ENCODE assay signal across 14 cellular contexts in genomic region chr10:33723181-33723580, GRCh38.
DNase-seq lines count a peak whose midpoint lies in the region; ATAC-seq, FAIRE-seq and TF ChIP-seq lines count a peak whose summit lies in the region.
"Had no signal": no experiment of that assay in that cellular context is flagged by ENCODE, and none has a peak within 500 bp of the region (broad histone marks: within the 10 kb centered on the region; RNA-seq: fewer than 3 reads in every experiment).

No MANE protein-coding gene starts in this region.

- H3K4ac ChIP-seq in H1 (replicated peaks; ENCODE audit: insufficient read length, low read depth, low read length): no peak overlapping the region

- H2BK12ac ChIP-seq in H1 (ENCODE audit: low read depth, low read length): no peak overlapping the region

- POLR2A ChIA-PET in H1 (lab: Charles Lee; ENCODE audit: partially characterized antibody): no interaction called here

- H3K27me3 ChIP-seq in H1 (replicated peaks in 1 of 4; ENCODE audit: control insufficient read depth in 3 of 4, extremely low read depth in 1 of 4, insufficient read depth in 3 of 4, low read length in 3 of 4) (no peaks in the 10 kb centered on the region), esophagus muscularis mucosa (no peaks in the 10 kb centered on the region)

- H3K56ac ChIP-seq in H1 (replicated peaks; ENCODE audit: insufficient read length, low read depth, low read length): no peak overlapping the region

- H3K14ac ChIP-seq in H1 (ENCODE audit: insufficient read length): no peak overlapping the region

- H4K5ac ChIP-seq in H1 (ENCODE audit: insufficient read length, low read depth, low read length): no peak overlapping the region

- DNase-seq in HTR-8/SVneo (ENCODE audit: insufficient read length, low spot score) (no peak), H1 (ENCODE audit: low read depth in 1 of 2, low spot score in 2 of 2) (no peak), esophagus muscularis mucosa (ENCODE audit: extremely low spot score) (peak; percentile 60), urothelium cell line (ENCODE audit: low spot score) (no peak), NCI-H446 treated with DMSO at 0.1 percent for 48 hours (lab: John Stamatoyannopoulos, UW) (no peak), T-helper 2 cell (no peak)
- DNase-seq: C1 segment of cervical spinal cord; Calu3; CD4-positive, alpha-beta T cell; DMS 273 treated with DMSO at 0.1 percent for 48 hours; GM23248; H9 had no signal

- H3K36me3 ChIP-seq in H1 (ENCODE audit: control insufficient read depth in 2 of 4, insufficient read depth in 4 of 4, low read length in 3 of 4) (no peaks in the 10 kb centered on the region), esophagus muscularis mucosa (no peaks in the 10 kb centered on the region)

- no peak overlapping the region for H3K23ac ChIP-seq in H1 (ENCODE audit: insufficient read length)

- H2AFZ ChIP-seq in H1 (ENCODE audit: low read length): 0 out of 2 replicates have a peak overlapping the region, but pooled peaks have one; percentile 66
- H2AFZ ChIP-seq: GM23248 had no signal

- no peak overlapping the region for H2BK20ac ChIP-seq in H1 (ENCODE audit: low read length)

- no peaks in the 10 kb centered on the region for H3K79me1 ChIP-seq in H1 (ENCODE audit: low read depth, low read length)

- CTCF ChIA-PET in H1 (lab: Charles Lee; ENCODE audit: partially characterized antibody): no interaction called here

- no peaks in the 10 kb centered on the region for H4K20me1 ChIP-seq in H1 (replicated peaks in 1 of 2; ENCODE audit: control insufficient read depth in 1 of 2, insufficient read depth in 2 of 2, low read length in 2 of 2)

- no peaks in the 10 kb centered on the region for H3K23me2 ChIP-seq in H1 (ENCODE audit: low read depth, low read length)

- no peak for TF ChIP-seq RAD21 in H1 (IDR thresholded peaks at IDR 0.05 in 1 of 2, conservative IDR thresholded peaks at IDR 0.05 in 1 of 2; ENCODE audit: low read depth in 2 of 2, low read length in 2 of 2)

- peaks cover 9 to 12% of the 10 kb centered on the region in 2 experiments; a peak in 2 of 4 replicates for H3K9me3 ChIP-seq in H1 (ENCODE audit: insufficient read depth in 2 of 2, low read depth in 1 of 2, low read length in 1 of 2)
- H3K9me3 ChIP-seq in esophagus muscularis mucosa: peaks cover 0 to 7% (median 0%) of the 10 kb centered on the region in 4 donors

- no peak overlapping the region for H3K4me2 ChIP-seq in H1 (ENCODE audit: insufficient read depth in 1 of 2, low read depth in 2 of 2, low read length in 2 of 2)

- H3K18ac ChIP-seq in H1 (ENCODE audit: extremely low read depth, low read length): no peak overlapping the region

- intact Hi-C loops in esophagus muscularis mucosa (cut with DNase I): no loop called here

- H3K27ac ChIP-seq in H1 (ENCODE audit: low read depth, low read length): no peak overlapping the region
- no peak overlapping the region for H3K27ac ChIP-seq in esophagus muscularis mucosa (replicated peaks in 1 of 4)
- H3K27ac ChIP-seq: GM23248 had no signal

- no peak overlapping the region for H2BK120ac ChIP-seq in H1 (replicated peaks; ENCODE audit: low read depth, low read length)

- no peak overlapping the region for H2BK15ac ChIP-seq in H1 (ENCODE audit: low read length)

- H3K79me2 ChIP-seq in H1 (ENCODE audit: control insufficient read depth in 1 of 2, insufficient read depth in 2 of 2, low read length in 2 of 2): no peaks in the 10 kb centered on the region

- H4K91ac ChIP-seq in H1 (replicated peaks; ENCODE audit: insufficient read length, low read length): no peak overlapping the region

- no peak for ATAC-seq in HG03342 (IDR thresholded peaks at IDR 0.05; ENCODE audit: unreplicated experiment)

- H3K4me1 ChIP-seq in H1 (replicated peaks in 1 of 4; ENCODE audit: control insufficient read depth in 3 of 4, insufficient read depth in 4 of 4, low read length in 3 of 4) (peaks cover 0 to 5% (median 0%) of the 10 kb centered on the region in 4 experiments; a peak in 1 of 7 replicates), esophagus muscularis mucosa (peaks cover 0 to 24% (median 4%) of the 10 kb centered on the region in 4 donors)

- H3K4me3 ChIP-seq in H1 (ENCODE audit: extremely low read depth in 1 of 4, insufficient read depth in 2 of 4, low read depth in 3 of 4, low read length in 4 of 4) (no peak overlapping the region), esophagus muscularis mucosa (no peak overlapping the region)
- H3K4me3 ChIP-seq: GM23248 had no signal

- no peak overlapping the region for H2BK5ac ChIP-seq in H1 (ENCODE audit: low read depth, low read length)

- FAIRE-seq in HTR-8/SVneo (lab: Jason Lieb, UNC) (peak; percentile 62), H1 (lab: Jason Lieb, UNC) (no peak), urothelium cell line (lab: Jason Lieb, UNC) (peak; percentile 42)
- FAIRE-seq: A204.1 had no signal

- no peak overlapping the region for H4K8ac ChIP-seq in H1 (ENCODE audit: extremely low read depth, insufficient read depth, low read length)

- no peak overlapping the region for H2AK5ac ChIP-seq in H1 (ENCODE audit: low read depth, low read length)

- TF ChIP-seq POLR2A in H1 (IDR thresholded peaks at IDR 0.05; ENCODE audit: control extremely low read depth in 1 of 2, low read depth in 2 of 2, low read length in 2 of 2) (no peak), esophagus muscularis mucosa (IDR thresholded peaks at IDR 0.05; ENCODE audit: low read depth) (no peak)

- WGBS in H1 (ENCODE audit: extremely low coverage in 1 of 2, insufficient coverage in 1 of 2, insufficient read length in 1 of 2, insufficient replicate concordance in 2 of 2, low coverage in 1 of 2, low lambda C conversion rate in 2 of 2, missing lambda C conversion rate in 1 of 2), 2 experiments: 81% methylated on average over 2 of the region's 2 CpGs; no CpG with 5 or more reads in 1 of the 2 experiments
- WGBS in esophagus muscularis mucosa: 93% methylated on average over 2 of the region's 2 CpGs

- H3K9ac ChIP-seq in H1 (replicated peaks in 1 of 4; ENCODE audit: extremely low read depth in 1 of 4, low read depth in 3 of 4, low read length in 3 of 4): no peak overlapping the region
- H3K9ac ChIP-seq: GM23248 had no signal

- TF ChIP-seq EP300 in H1 (IDR thresholded peaks at IDR 0.05; ENCODE audit: borderline replicate concordance in 1 of 2, low read depth in 2 of 2, low read length in 2 of 2) (no peak), esophagus muscularis mucosa (IDR thresholded peaks at IDR 0.05) (no peak)

- no peak for TF ChIP-seq CTCF in H1 (IDR thresholded peaks at IDR 0.05; ENCODE audit: control extremely low read depth in 1 of 3, insufficient read depth in 1 of 3, low read depth in 1 of 3, low read length in 3 of 3)
- no peak for TF ChIP-seq CTCF in esophagus muscularis mucosa (IDR thresholded peaks at IDR 0.05)

TF ChIP-seq in H1, 55 proteins besides CTCF, POLR2A, EP300 and RAD21:
- TF ChIP-seq SIN3A (conservative IDR thresholded peaks at IDR 0.05 in 1 of 2, IDR thresholded peaks at IDR 0.05 in 1 of 2; ENCODE audit: low read depth in 1 of 2, low read length in 2 of 2) (no peak), EZH2 (IDR thresholded peaks at IDR 0.05; ENCODE audit: low read depth, low read length, severe bottlenecking) (no peak), SUZ12 (IDR thresholded peaks at IDR 0.05; ENCODE audit: low read length) (no peak), HDAC6 (IDR thresholded peaks at IDR 0.05; ENCODE audit: low read depth, low read length) (no peak), JUND (IDR thresholded peaks at IDR 0.05; ENCODE audit: low read length) (no peak), KDM1A (IDR thresholded peaks at IDR 0.05; ENCODE audit: borderline replicate concordance, low read length) (no peak), RXRA (IDR thresholded peaks at IDR 0.05; ENCODE audit: insufficient read depth, low read depth, low read length) (no peak), JUN (IDR thresholded peaks at IDR 0.05; ENCODE audit: low read depth, low read length) (no peak), CREB1 (IDR thresholded peaks at IDR 0.05) (no peak), YY1 (IDR thresholded peaks at IDR 0.05; ENCODE audit: low read depth, low read length) (no peak), USF2 (IDR thresholded peaks at IDR 0.05; ENCODE audit: low read length) (no peak), FOSL1 (IDR thresholded peaks at IDR 0.05; ENCODE audit: insufficient read depth, low read depth, low read length) (no peak), SP2 (IDR thresholded peaks at IDR 0.05; ENCODE audit: low read length) (no peak), RFX5 (IDR thresholded peaks at IDR 0.05; ENCODE audit: borderline replicate concordance, low read depth, low read length) (no peak)
